Comparison of ENCODE assay signal across 9 cellular contexts in the genomic region with DNA sequence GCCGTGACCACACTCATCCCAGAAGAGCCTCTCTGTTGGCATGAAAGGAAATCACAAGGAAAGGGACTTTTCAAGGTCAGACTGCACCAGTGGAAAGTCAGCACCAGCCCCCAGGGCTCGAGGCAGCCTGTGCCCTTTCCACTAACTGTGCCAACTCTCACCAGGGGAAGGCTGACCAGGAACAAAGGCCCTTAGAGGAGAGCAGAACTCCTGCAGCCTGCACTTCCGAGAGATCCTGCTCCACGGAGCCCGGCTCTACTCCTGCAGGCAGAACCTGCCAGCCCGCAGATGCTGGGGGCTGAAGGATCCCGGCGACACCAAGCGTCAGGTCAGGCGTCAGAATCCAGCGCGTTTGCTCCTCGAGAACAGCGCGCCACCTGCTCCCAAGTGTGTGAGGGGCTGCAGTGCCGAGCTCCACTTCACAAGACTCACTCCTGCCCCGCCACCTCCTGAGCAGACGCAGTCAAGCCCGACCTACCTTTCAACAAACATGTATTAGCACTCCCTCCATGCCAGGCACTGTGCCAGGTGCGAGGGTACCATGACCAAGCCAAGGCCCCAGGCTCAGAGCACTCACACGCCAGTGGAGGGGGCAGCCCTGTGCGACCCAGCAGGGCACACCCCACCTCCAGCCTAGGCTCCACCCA. TPM values are rescaled to one million over a fixed set of nuclear protein-coding genes. Genes with fewer than 3 reads are reported as not detected.
DNase-seq lines count a peak whose midpoint lies in the region; ATAC-seq and TF ChIP-seq lines count a peak whose summit lies in the region.
"Had no signal": no experiment of that assay in that cellular context is flagged by ENCODE, and none has a peak within 500 bp of the region (broad histone marks: within the 10 kb centered on the region; RNA-seq: fewer than 3 reads in every experiment).

No MANE protein-coding gene starts in this region.

- intact Hi-C loops in Caco-2 (cut with micrococcal nuclease; ENCODE audit: unreplicated experiment) = loop anchor here (1.0 kb wide), 2 partner anchors 92 to 130 kb away; no protein-coding TSS in a partner anchor

- CTCF ChIA-PET in Caco-2 (lab: Charles Lee) = interaction anchor here (1.0 to 1.5 kb wide), 5 partner anchors 20 to 259 kb away, joined by 3 to 11 read pairs (median 5); no protein-coding TSS in a partner anchor

- no peak for DNase-seq in Caco-2
- peak; percentile 2 for DNase-seq in M059J (ENCODE audit: low read depth)
- DNase-seq in brain microvascular endothelial cell = no peak
- no peak for DNase-seq in memory B cell (ENCODE audit: low spot score in 2 of 2)
- no peak for DNase-seq in NK-92 treated with Interleukin-12 subunit alpha and Interleukin-12 subunit beta, amount 100 ng/mL, for 24 hours (lab: John Stamatoyannopoulos, UW)
- no peak for DNase-seq in hippocampal formation (lab: John Stamatoyannopoulos, UW)
- no peak for DNase-seq in activated gamma-delta T cell (lab: John Stamatoyannopoulos, UW)

- no peak for TF ChIP-seq CTCF in Caco-2 (IDR thresholded peaks at IDR 0.05; ENCODE audit: insufficient read depth in 1 of 2, low read depth in 1 of 2, low read length in 1 of 2, severe bottlenecking in 1 of 2, unreplicated experiment in 1 of 2)
- no peak for TF ChIP-seq CTCF in brain microvascular endothelial cell (IDR thresholded peaks at IDR 0.05; ENCODE audit: low read depth, low read length, missing control alignments)

- in situ Hi-C loops in brain microvascular endothelial cell (cut with HindIII; ENCODE audit: low pct_ligation_motif_present, low sequenced_read_pairs) = no loop called here

- no peaks in the 10 kb centered on the region; the same call in 1 of the 2 replicates for H3K9me3 ChIP-seq in Caco-2

- H3K27me3 Mint-ChIP-seq in Caco-2 (ENCODE audit: insufficient read depth, unreplicated experiment) (peaks cover 13% of the 10 kb centered on the region), memory B cell (peaks cover 26% of the 10 kb centered on the region)

- BruUV-seq in Caco-2 (replicated peaks; lab: Mats Ljungman, UMichigan) = no TSS peak

- H3K4me1 Mint-ChIP-seq in Caco-2 (ENCODE audit: low read depth, unreplicated experiment) = no peaks in the 10 kb centered on the region
- peaks cover 4% of the 10 kb centered on the region for H3K4me1 Mint-ChIP-seq in memory B cell

- H3K36me3 Mint-ChIP-seq in Caco-2 (ENCODE audit: insufficient read depth, unreplicated experiment) (no peaks in the 10 kb centered on the region), memory B cell (no peaks in the 10 kb centered on the region)

- H3K4me3 Mint-ChIP-seq in Caco-2 (ENCODE audit: unreplicated experiment) (peak overlapping the region; percentile 2), memory B cell (no peak overlapping the region)

- no peak overlapping the region for H3K27ac ChIP-seq in brain microvascular endothelial cell

- H3K27me3 ChIP-seq in Caco-2 (replicated peaks; ENCODE audit: control insufficient read depth, insufficient read depth, low read length) (no peaks in the 10 kb centered on the region; the same call in 1 of the 2 replicates), brain microvascular endothelial cell (replicated peaks) (peaks cover 3% of the 10 kb centered on the region)

- POLR2A ChIA-PET in Caco-2 (lab: Charles Lee) = no interaction called here

- H3K4me1 ChIP-seq in Caco-2 = no peaks in the 10 kb centered on the region

- peak; percentile 39 for ATAC-seq in GM21529 (IDR thresholded peaks at IDR 0.05; ENCODE audit: unreplicated experiment)
- ATAC-seq in memory B cell (ENCODE audit: low read depth) = peak; percentile 61

- H3K36me3 ChIP-seq in Caco-2 (ENCODE audit: control insufficient read depth, insufficient read depth, low read length) (no peaks in the 10 kb centered on the region), brain microvascular endothelial cell (replicated peaks) (no peaks in the 10 kb centered on the region)

- no peak overlapping the region for H3K4me3 ChIP-seq in Caco-2 (ENCODE audit: low read depth, low read length)
- peak overlapping the region; percentile 35 for H3K4me3 ChIP-seq in brain microvascular endothelial cell (ENCODE audit: low read depth, low read length)

- H3K27ac Mint-ChIP-seq in Caco-2 (ENCODE audit: unreplicated experiment) (no peak overlapping the region), memory B cell (no peak overlapping the region)
- H3K27ac Mint-ChIP-seq: dendritic cell treated with granulocyte-macrophage colony-stimulating factor and Interleukin-4, amounts not matched to agents 40 ng/mL and 50 ng/mL, for 4 days had no signal

- H3K9me3 Mint-ChIP-seq in Caco-2 (ENCODE audit: unreplicated experiment) = peaks cover 10% of the 10 kb centered on the region
- no peaks in the 10 kb centered on the region for H3K9me3 Mint-ChIP-seq in memory B cell
- H3K9me3 Mint-ChIP-seq: dendritic cell treated with granulocyte-macrophage colony-stimulating factor and Interleukin-4, amounts not matched to agents 40 ng/mL and 50 ng/mL, for 4 days had no signal

RNA-seq across cellular contexts. Expression of gene HELT, which starts 13.6 kb away (rescaled TPM):
- not detected in 2 replicates for total RNA-seq in Caco-2 (2022)
- not detected in 2 replicates for total RNA-seq in M059J (2014; rRNA removed; shearing (Covaris generic))
